ENCODE assay signal across 1 cellular context in genomic region chr1:47696911-47697441, GRCh38.
TF ChIP-seq lines count a peak whose summit lies in the region.

No MANE protein-coding gene starts in this region.

TF ChIP-seq in liver, 16 proteins besides CTCF, POLR2A, EP300 and RAD21 (continued from another document):
- TF ChIP-seq EGR1 (IDR thresholded peaks at IDR 0.05; ENCODE audit: low read depth in 2 of 2) = peak in 1 of 2 donors; percentile 36
- peak; percentile 37 for TF ChIP-seq REST (IDR thresholded peaks at IDR 0.05)
- peak; percentile 96 to 98 for TF ChIP-seq RXRA (IDR thresholded peaks at IDR 0.05)
